8 cellular contexts compared by ENCODE assay signal in the genomic region with DNA sequence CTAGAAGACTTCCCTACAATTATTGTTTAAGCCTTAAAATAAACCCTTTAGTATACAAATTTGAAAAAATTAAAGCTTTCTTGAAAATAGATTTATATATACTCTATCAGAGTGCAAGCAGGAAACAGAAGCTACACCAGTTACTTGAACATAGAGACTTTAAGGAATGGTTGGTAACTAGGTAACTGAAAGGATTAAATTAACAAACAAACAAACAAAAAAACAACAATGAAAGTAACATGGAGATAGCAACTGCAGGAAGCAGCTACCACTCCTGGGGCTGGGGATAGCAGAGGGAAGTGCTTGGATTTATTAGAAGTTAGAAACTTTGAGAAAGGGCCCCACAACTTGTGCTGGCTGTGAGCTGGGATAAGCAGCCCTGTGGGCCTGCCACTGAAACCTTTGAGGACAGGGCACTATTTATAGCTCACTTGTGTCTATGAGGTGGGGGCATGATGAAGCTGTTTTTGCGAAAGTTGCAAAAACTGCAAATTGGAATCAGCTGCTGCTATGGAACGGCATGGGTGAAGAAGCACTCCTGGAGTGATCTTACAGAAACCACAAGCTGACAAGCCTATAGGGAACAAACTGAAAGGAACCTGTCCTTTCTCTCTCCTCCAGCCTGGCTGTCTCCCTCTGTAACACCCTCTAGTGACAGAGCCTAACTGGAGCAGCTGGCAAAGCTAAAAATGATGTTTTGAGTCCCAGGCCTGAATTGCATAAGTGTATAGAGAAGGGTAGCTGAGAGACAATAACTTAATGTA.
DNase-seq lines count a peak whose midpoint lies in the region; ATAC-seq and TF ChIP-seq lines count a peak whose summit lies in the region.

No MANE protein-coding gene starts in this region.

- no peaks in the 10 kb centered on the region for H3K9me3 ChIP-seq in testis

- intact Hi-C loops in testis (cut with DNase I; ENCODE audit: low total_unique reads), result no loop called here

- no peak for TF ChIP-seq POLR2A in testis (IDR thresholded peaks at IDR 0.05)

- no peak overlapping the region for H3K4me3 ChIP-seq in testis

- no peaks in the 10 kb centered on the region for H3K36me3 ChIP-seq in testis (ENCODE audit: low read depth, missing control alignments)

- peaks cover 25% of the 10 kb centered on the region for H3K4me1 ChIP-seq in testis

- peak in 2 of 3 experiments; percentile 13 to 28 for TF ChIP-seq CTCF in testis (IDR thresholded peaks at IDR 0.05)

- DNase-seq in GM04504 (ENCODE audit: low read depth) (peak; percentile 39), Kasumi-1 (lab: John Stamatoyannopoulos, UW) (peak; percentile 60 to 81), amniotic epithelial cell (ENCODE audit: low read depth) (peak; percentile 31), hepatic stellate cell (ENCODE audit: low spot score) (peak; percentile 42), testis (peak; percentile 42)

- peak overlapping the region; percentile 27 to 56 for H3K27ac ChIP-seq in testis

- 22 to 34% methylated on average over 2 of the region's 2 CpGs for WGBS in testis, 2 donors

- H3K27me3 ChIP-seq in testis, result no peaks in the 10 kb centered on the region

- peak; percentile 67 for ATAC-seq in GM21737 (IDR thresholded peaks at IDR 0.05; ENCODE audit: unreplicated experiment)
- ATAC-seq in GM19328 (IDR thresholded peaks at IDR 0.05; ENCODE audit: unreplicated experiment), result no peak
- no peak for ATAC-seq in GM19452 (IDR thresholded peaks at IDR 0.05; ENCODE audit: unreplicated experiment)
